Comparison of ENCODE assay signal across 14 cellular contexts in the genomic region with DNA sequence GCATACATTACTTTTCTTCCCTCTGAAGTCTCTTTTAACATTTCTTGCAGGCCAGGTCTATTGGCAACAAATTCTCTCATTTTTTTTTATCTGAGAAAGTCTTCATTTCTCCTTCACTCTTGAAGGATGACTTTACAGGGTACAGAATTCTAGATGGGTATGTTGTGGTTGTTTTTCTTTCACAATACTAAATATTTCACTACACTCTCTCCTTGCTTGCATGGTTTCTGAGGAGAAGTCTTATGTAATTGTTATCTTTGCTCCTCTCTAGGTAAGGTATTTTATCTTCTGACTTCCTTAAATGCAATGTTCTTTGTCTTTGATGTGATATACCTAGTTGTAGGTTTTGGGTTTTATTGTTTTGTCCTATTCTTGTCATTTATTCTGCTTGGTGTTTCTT.
DNase-seq lines count a peak whose midpoint lies in the region; ATAC-seq and FAIRE-seq lines count a peak whose summit lies in the region.
"Had no signal": no experiment of that assay in that cellular context is flagged by ENCODE, and none has a peak within 500 bp of the region (broad histone marks: within the 10 kb centered on the region; RNA-seq: fewer than 3 reads in every experiment).

No MANE protein-coding gene starts in this region.

- ATAC-seq in GM21576 (IDR thresholded peaks at IDR 0.05; ENCODE audit: unreplicated experiment) = no peak

- DNase-seq in NOMO-1 treated with DMSO at 0.1 percent for 48 hours (lab: John Stamatoyannopoulos, UW; ENCODE audit: unreplicated experiment) (peak; percentile 21), NOMO-1 treated with dmso at 0.1 percent for 144 hours (lab: John Stamatoyannopoulos, UW; ENCODE audit: unreplicated experiment) (no peak), MV-4-11 (lab: John Stamatoyannopoulos, UW) (peak; percentile 24), amniotic epithelial cell (ENCODE audit: low read depth) (peak; percentile 76), urothelium cell line (ENCODE audit: low spot score) (no peak), NCI-H2107 treated with DMSO at 0.1 percent for 48 hours (lab: John Stamatoyannopoulos, UW; ENCODE audit: unreplicated experiment) (no peak)
- DNase-seq: 8988T; CD4-positive, alpha-beta memory T cell; DMS79 treated with DMSO at 0.1 percent for 48 hours; GF-D8; H9 had no signal

- FAIRE-seq in urothelium cell line (lab: Jason Lieb, UNC) = no peak
- FAIRE-seq: H1, HTR-8/SVneo had no signal

Comparison
In these comparisons a context has a peak if more than half of its experiments do, and no peak if none do; other contexts are left out.
1. DNase-seq: peak in NOMO-1 treated with DMSO at 0.1 percent for 48 hours (single experiment), MV-4-11 (single experiment) and amniotic epithelial cell (single experiment); none in NOMO-1 treated with dmso at 0.1 percent for 144 hours (single experiment), urothelium cell line (single experiment) and NCI-H2107 treated with DMSO at 0.1 percent for 48 hours (single experiment).